8 cellular contexts compared by ENCODE assay signal in genomic region chrX:18885317-18886004, GRCh38.
DNase-seq lines count a peak whose midpoint lies in the region; ATAC-seq and TF ChIP-seq lines count a peak whose summit lies in the region.

No MANE protein-coding gene starts in this region.

- TF ChIP-seq POLR2A in gastroesophageal sphincter (IDR thresholded peaks at IDR 0.05): no peak

- 27 to 33% methylated on average over 3 to 7 of the region's 8 CpGs for whole genome bisulfite sequencing in gastroesophageal sphincter (ENCODE audit: low coverage in 1 of 2), 2 donors

- H3K36me3 Mint-ChIP-seq in Calu3 (ENCODE audit: insufficient read depth, unreplicated experiment) (peaks cover 23% of the 10 kb centered on the region), T-cell (no peaks in the 10 kb centered on the region)
- peaks cover 0 to 3% of the 10 kb centered on the region in 2 donors for H3K36me3 Mint-ChIP-seq in stimulated activated naive B cell treated with anti-CD40 and anti-IgM and Interleukin-4, amounts not matched to agents 10 μg/mL and 1 μg/mL and 100 μg/mL, for 72 hours

- POLR2A ChIA-PET in T-cell (lab: Charles Lee): no interaction called here

- H3K27me3 ChIP-seq in H7 (ENCODE audit: control insufficient read depth, insufficient read depth, low read length) (no peaks in the 10 kb centered on the region), gastroesophageal sphincter (no peaks in the 10 kb centered on the region)

- H3K36me3 ChIP-seq in H7 (replicated peaks; ENCODE audit: control insufficient read depth, insufficient read depth, low read length) (no peaks in the 10 kb centered on the region), gastroesophageal sphincter (no peaks in the 10 kb centered on the region)

- H3K4me3 ChIP-seq in H7 (ENCODE audit: insufficient read depth, low read depth, low read length): no peak overlapping the region
- H3K4me3 ChIP-seq in gastroesophageal sphincter: peak overlapping the region; percentile 12 to 44

- H3K4me1 Mint-ChIP-seq in Calu3 (ENCODE audit: low read depth, unreplicated experiment): peaks cover 27% of the 10 kb centered on the region
- H3K4me1 Mint-ChIP-seq in T-cell: peaks cover 27 to 37% (median 32%) of the 10 kb centered on the region in 3 donors
- H3K4me1 Mint-ChIP-seq in stimulated activated naive B cell treated with anti-CD40 and anti-IgM and Interleukin-4, amounts not matched to agents 10 μg/mL and 1 μg/mL and 100 μg/mL, for 72 hours: peaks cover 13 to 18% of the 10 kb centered on the region in 2 donors

- peaks cover 0 to 25% (median 7%) of the 10 kb centered on the region in 3 donors for H3K4me1 ChIP-seq in gastroesophageal sphincter

- H3K9me3 Mint-ChIP-seq in Calu3 (ENCODE audit: low read depth, unreplicated experiment): no peaks in the 10 kb centered on the region
- peaks cover 0 to 4% (median 0%) of the 10 kb centered on the region in 3 donors for H3K9me3 Mint-ChIP-seq in T-cell
- no peaks in the 10 kb centered on the region for H3K9me3 Mint-ChIP-seq in stimulated activated naive B cell treated with anti-CD40 and anti-IgM and Interleukin-4, amounts not matched to agents 10 μg/mL and 1 μg/mL and 100 μg/mL, for 72 hours

- intact Hi-C loops in Calu3 (cut with micrococcal nuclease; ENCODE audit: unreplicated experiment): loop anchor here (2.0 to 5.0 kb wide), 3 partner anchors 268 to 495 kb away; no protein-coding TSS in a partner anchor

- DNase-seq in Calu3: no peak
- DNase-seq in H7: peak; percentile 39
- no peak for DNase-seq in T-cell
- DNase-seq in stimulated activated naive B cell treated with anti-CD40 and anti-IgM and Interleukin-4, amounts not matched to agents 10 μg/mL and 1 μg/mL and 100 μg/mL, for 72 hours: no peak
- no peak for DNase-seq in substantia nigra (lab: John Stamatoyannopoulos, UW)
- no peak for DNase-seq in islet precursor cell
- no peak for DNase-seq in DMS53 treated with DMSO at 0.1 percent for 48 hours (lab: John Stamatoyannopoulos, UW; ENCODE audit: unreplicated experiment)

- no peaks in the 10 kb centered on the region for H3K27me3 Mint-ChIP-seq in Calu3 (ENCODE audit: unreplicated experiment)
- no peaks in the 10 kb centered on the region for H3K27me3 Mint-ChIP-seq in T-cell
- no peaks in the 10 kb centered on the region for H3K27me3 Mint-ChIP-seq in stimulated activated naive B cell treated with anti-CD40 and anti-IgM and Interleukin-4, amounts not matched to agents 10 μg/mL and 1 μg/mL and 100 μg/mL, for 72 hours

- TF ChIP-seq EP300 in gastroesophageal sphincter (IDR thresholded peaks at IDR 0.05): no peak

- BruUV-seq in Calu3 (replicated peaks; lab: Mats Ljungman, UMichigan): no TSS peak

- peak overlapping the region in 3 of 4 donors; percentile 78 to 83 (median 80) for H3K27ac ChIP-seq in gastroesophageal sphincter
- no peak overlapping the region for H3K27ac ChIP-seq in substantia nigra (ENCODE audit: low read depth, low read length, poor library complexity, severe bottlenecking)

- no peak for TF ChIP-seq CTCF in Calu3 (IDR thresholded peaks at IDR 0.05; ENCODE audit: unreplicated experiment)
- TF ChIP-seq CTCF in gastroesophageal sphincter (IDR thresholded peaks at IDR 0.05): peak in 1 of 4 experiments; percentile 8

- H3K27ac Mint-ChIP-seq in Calu3 (ENCODE audit: unreplicated experiment): peak overlapping the region; percentile 96
- peak overlapping the region; percentile 92 to 95 for H3K27ac Mint-ChIP-seq in T-cell
- peak overlapping the region; percentile 93 for H3K27ac Mint-ChIP-seq in stimulated activated naive B cell treated with anti-CD40 and anti-IgM and Interleukin-4, amounts not matched to agents 10 μg/mL and 1 μg/mL and 100 μg/mL, for 72 hours

- ATAC-seq in T-cell (replicated peaks in 1 of 4) (peak; percentile 31 to 51 (median 34)), gastroesophageal sphincter (peak; percentile 5)
- ATAC-seq in stimulated activated naive B cell treated with anti-CD40 and anti-IgM and Interleukin-4, amounts not matched to agents 10 μg/mL and 1 μg/mL and 100 μg/mL, for 72 hours (replicated peaks): peak; percentile 1 to 6

- no peaks in the 10 kb centered on the region for H3K9me3 ChIP-seq in gastroesophageal sphincter

- H3K4me3 Mint-ChIP-seq in Calu3 (ENCODE audit: low read depth, unreplicated experiment): peak overlapping the region; percentile 76
- H3K4me3 Mint-ChIP-seq in T-cell: peak overlapping the region; percentile 81 to 85 (median 84)
- peak overlapping the region; percentile 87 to 88 for H3K4me3 Mint-ChIP-seq in stimulated activated naive B cell treated with anti-CD40 and anti-IgM and Interleukin-4, amounts not matched to agents 10 μg/mL and 1 μg/mL and 100 μg/mL, for 72 hours

- CTCF ChIA-PET in Calu3 (lab: Charles Lee) (interaction anchor here (0.6 to 1.6 kb wide), 4 partner anchors 12 to 475 kb away, joined by 3 to 11 read pairs (median 4); no protein-coding TSS in a partner anchor), T-cell (lab: Charles Lee) (no interaction called here)
